ENCODE assay signal across 11 cellular contexts in the genomic region with DNA sequence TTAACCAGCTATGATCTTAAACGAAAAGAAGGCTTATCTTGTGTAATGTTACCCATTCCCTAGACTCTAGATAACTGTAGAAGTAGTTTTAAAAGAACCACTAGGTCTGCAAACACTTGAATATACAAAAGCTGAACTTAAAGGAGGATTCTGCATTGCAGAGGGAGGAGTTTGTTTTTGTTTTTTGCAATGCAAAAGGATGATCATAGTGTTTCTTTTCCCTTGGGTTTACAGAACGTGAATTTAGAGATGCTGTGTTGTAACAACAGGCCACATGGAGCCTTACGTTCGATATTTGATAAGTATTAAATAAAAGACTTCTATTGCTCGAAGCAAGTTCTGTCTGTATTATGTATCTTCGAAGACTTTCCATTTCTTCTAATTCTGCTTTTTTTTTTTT.
DNase-seq lines count a peak whose midpoint lies in the region; ATAC-seq and TF ChIP-seq lines count a peak whose summit lies in the region.
"Had no signal": no experiment of that assay in that cellular context is flagged by ENCODE, and none has a peak within 500 bp of the region (broad histone marks: within the 10 kb centered on the region; RNA-seq: fewer than 3 reads in every experiment).

No MANE protein-coding gene starts in this region.

- H3K27ac Mint-ChIP-seq in CD4-positive, alpha-beta T cell, result peak overlapping the region; percentile 84
- peak overlapping the region; percentile 80 to 94 for H3K27ac Mint-ChIP-seq in natural killer cell

- TF ChIP-seq POLR2A in spleen (IDR thresholded peaks at IDR 0.05), result no peak

- H3K9me3 ChIP-seq in CD4-positive, alpha-beta T cell (ENCODE audit: control insufficient read depth, low read length), result no peaks in the 10 kb centered on the region
- no peaks in the 10 kb centered on the region for H3K9me3 ChIP-seq in MG63
- no peaks in the 10 kb centered on the region for H3K9me3 ChIP-seq in colonic mucosa
- no peaks in the 10 kb centered on the region for H3K9me3 ChIP-seq in spleen

- H3K27me3 ChIP-seq in CD4-positive, alpha-beta T cell (ENCODE audit: control insufficient read depth, insufficient read depth, low read length), result no peaks in the 10 kb centered on the region
- no peaks in the 10 kb centered on the region for H3K27me3 ChIP-seq in MG63
- H3K27me3 ChIP-seq in colonic mucosa, result no peaks in the 10 kb centered on the region
- H3K27me3 ChIP-seq in spleen (replicated peaks in 1 of 7), result no peaks in the 10 kb centered on the region

- peaks cover 17% of the 10 kb centered on the region for H3K36me3 ChIP-seq in MG63
- no peaks in the 10 kb centered on the region for H3K36me3 ChIP-seq in colonic mucosa
- no peaks in the 10 kb centered on the region for H3K36me3 ChIP-seq in spleen

- no peak for ATAC-seq in CD4-positive, alpha-beta T cell (ENCODE audit: poor library complexity)
- no peak for ATAC-seq in natural killer cell
- ATAC-seq in activated CD4-positive, CD25-positive, alpha-beta regulatory T cell treated with anti-CD3 and anti-CD28 coated beads, Interleukin-2, amount 50 U/mL, for 24 hours, result no peak

- H3K9me3 Mint-ChIP-seq in CD4-positive, alpha-beta T cell, result no peaks in the 10 kb centered on the region
- H3K9me3 Mint-ChIP-seq in natural killer cell, result no peaks in the 10 kb centered on the region
- H3K9me3 Mint-ChIP-seq: activated naive CD4-positive, alpha-beta T cell treated with anti-CD3 and anti-CD28 coated beads for 36 hours had no signal

- peaks cover 7% of the 10 kb centered on the region for H3K36me3 Mint-ChIP-seq in CD4-positive, alpha-beta T cell (ENCODE audit: low read depth)
- no peaks in the 10 kb centered on the region for H3K36me3 Mint-ChIP-seq in natural killer cell

- H3K4me1 Mint-ChIP-seq in CD4-positive, alpha-beta T cell (ENCODE audit: low read depth), result peaks cover 14% of the 10 kb centered on the region
- peaks cover 9 to 20% of the 10 kb centered on the region in 2 donors for H3K4me1 Mint-ChIP-seq in natural killer cell

- H3K4me3 ChIP-seq in MG63 (peak overlapping the region; percentile 74), colonic mucosa (peak overlapping the region; percentile 61), spleen (peak overlapping the region in 1 of 8 donors; percentile 94)

- H3K4me1 ChIP-seq in colonic mucosa (peaks cover 9% of the 10 kb centered on the region), spleen (peaks cover 0 to 43% (median 22%) of the 10 kb centered on the region in 6 donors)

- H3K27me3 Mint-ChIP-seq in CD4-positive, alpha-beta T cell, result no peaks in the 10 kb centered on the region
- H3K27me3 Mint-ChIP-seq in natural killer cell (ENCODE audit: low read depth in 2 of 2), result no peaks in the 10 kb centered on the region

- H3K9ac ChIP-seq in colonic mucosa (ENCODE audit: low read depth in 2 of 2, low read length in 2 of 2), result no peak overlapping the region

- no peak overlapping the region for H3K27ac ChIP-seq in CD4-positive, alpha-beta T cell (ENCODE audit: low read depth, low read length)
- H3K27ac ChIP-seq in colonic mucosa (no peak overlapping the region), spleen (peak overlapping the region in 1 of 8 donors; percentile 95)

- WGBS in spleen, 5 donors, result 82 to 90% (median 84%) methylated on average over 6 of the region's 6 CpGs

- TF ChIP-seq CTCF in CD4-positive, alpha-beta T cell (IDR thresholded peaks at IDR 0.05), result no peak
- TF ChIP-seq CTCF in colonic mucosa (IDR thresholded peaks at IDR 0.05) (no peak), natural killer cell (IDR thresholded peaks at IDR 0.05) (no peak), spleen (IDR thresholded peaks at IDR 0.05 in 8 of 11, conservative IDR thresholded peaks at IDR 0.05 in 3 of 11) (no peak)

- POLR2A ChIA-PET in CD4-positive, alpha-beta T cell (lab: Charles Lee), result no interaction called here

- peak overlapping the region; percentile 97 for H3K4me3 Mint-ChIP-seq in CD4-positive, alpha-beta T cell
- H3K4me3 Mint-ChIP-seq in natural killer cell, result peak overlapping the region; percentile 94

- DNase-seq in CD4-positive, alpha-beta T cell, result no peak
- DNase-seq in MG63, result no peak
- no peak for DNase-seq in colonic mucosa
- no peak for DNase-seq in natural killer cell
- no peak for DNase-seq in spleen
- DNase-seq in COR-L47 (lab: John Stamatoyannopoulos, UW), result no peak
- no peak for DNase-seq in NCI-H1105 treated with DMSO at 0.1 percent for 48 hours (lab: John Stamatoyannopoulos, UW)
- DNase-seq: activated naive CD4-positive, alpha-beta T cell treated with anti-CD3 and anti-CD28 coated beads for 36 hours; mesendoderm; NCI-H69 had no signal

- intact Hi-C loops in CD4-positive, alpha-beta T cell (cut with DNase I, micrococcal nuclease), result loop anchor here in 1 of 2 experiments (5.0 kb wide), 1 partner anchor 75 kb away; no protein-coding TSS in a partner anchor
- intact Hi-C loops in colonic mucosa (cut with DNase I) (no loop called here), natural killer cell (cut with micrococcal nuclease) (loop anchor here (5.0 to 10.0 kb wide), 3 partner anchors 35 to 372 kb away; a partner anchor contains a TSS), spleen (cut with DNase I; ENCODE audit: low total_unique reads) (loop anchor here (10.0 kb wide), 2 partner anchors 78 to 82 kb away; a partner anchor contains a TSS)

- CTCF ChIA-PET in CD4-positive, alpha-beta T cell (lab: Charles Lee), result no interaction called here
